Comparison of ENCODE assay signal across 2 cellular contexts in the genomic region with DNA sequence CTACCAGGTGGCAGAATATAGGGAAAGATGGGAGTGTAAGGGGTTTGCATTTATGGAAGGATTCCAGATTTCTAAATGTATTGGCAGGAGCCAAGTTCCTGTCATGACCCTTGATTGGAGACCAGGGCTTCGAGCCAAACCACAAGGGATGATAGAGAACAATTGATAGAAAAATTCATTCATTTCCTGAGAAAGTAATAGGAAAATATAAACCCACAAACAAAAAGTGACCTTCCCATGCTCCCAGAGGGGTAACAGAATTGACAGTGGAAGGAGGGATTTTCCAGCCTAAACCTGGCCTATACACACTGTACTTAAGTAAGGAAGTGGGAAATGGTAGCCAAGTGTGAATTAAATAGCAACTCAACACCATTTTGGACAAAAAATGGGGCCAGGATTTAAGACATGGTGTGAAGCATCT.
TF ChIP-seq lines count a peak whose summit lies in the region.

No MANE protein-coding gene starts in this region.

TF ChIP-seq in PFSK-1, 5 proteins besides CTCF, POLR2A, EP300 and RAD21:
- TF ChIP-seq FOXP2 (optimal IDR thresholded peaks at IDR 0.05; ENCODE audit: borderline replicate concordance, extremely low read depth, extremely low read length, insufficient read depth): no peak
- TF ChIP-seq, protein P1, sequence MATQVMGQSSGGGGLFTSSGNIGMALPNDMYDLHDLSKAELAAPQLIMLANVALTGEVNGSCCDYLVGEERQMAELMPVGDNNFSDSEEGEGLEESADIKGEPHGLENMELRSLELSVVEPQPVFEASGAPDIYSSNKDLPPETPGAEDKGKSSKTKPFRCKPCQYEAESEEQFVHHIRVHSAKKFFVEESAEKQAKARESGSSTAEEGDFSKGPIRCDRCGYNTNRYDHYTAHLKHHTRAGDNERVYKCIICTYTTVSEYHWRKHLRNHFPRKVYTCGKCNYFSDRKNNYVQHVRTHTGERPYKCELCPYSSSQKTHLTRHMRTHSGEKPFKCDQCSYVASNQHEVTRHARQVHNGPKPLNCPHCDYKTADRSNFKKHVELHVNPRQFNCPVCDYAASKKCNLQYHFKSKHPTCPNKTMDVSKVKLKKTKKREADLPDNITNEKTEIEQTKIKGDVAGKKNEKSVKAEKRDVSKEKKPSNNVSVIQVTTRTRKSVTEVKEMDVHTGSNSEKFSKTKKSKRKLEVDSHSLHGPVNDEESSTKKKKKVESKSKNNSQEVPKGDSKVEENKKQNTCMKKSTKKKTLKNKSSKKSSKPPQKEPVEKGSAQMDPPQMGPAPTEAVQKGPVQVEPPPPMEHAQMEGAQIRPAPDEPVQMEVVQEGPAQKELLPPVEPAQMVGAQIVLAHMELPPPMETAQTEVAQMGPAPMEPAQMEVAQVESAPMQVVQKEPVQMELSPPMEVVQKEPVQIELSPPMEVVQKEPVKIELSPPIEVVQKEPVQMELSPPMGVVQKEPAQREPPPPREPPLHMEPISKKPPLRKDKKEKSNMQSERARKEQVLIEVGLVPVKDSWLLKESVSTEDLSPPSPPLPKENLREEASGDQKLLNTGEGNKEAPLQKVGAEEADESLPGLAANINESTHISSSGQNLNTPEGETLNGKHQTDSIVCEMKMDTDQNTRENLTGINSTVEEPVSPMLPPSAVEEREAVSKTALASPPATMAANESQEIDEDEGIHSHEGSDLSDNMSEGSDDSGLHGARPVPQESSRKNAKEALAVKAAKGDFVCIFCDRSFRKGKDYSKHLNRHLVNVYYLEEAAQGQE (IDR thresholded peaks at IDR 0.05; ENCODE audit: insufficient read depth in 1 of 2, low read depth in 2 of 2, low read length in 2 of 2): no peak; a peak in 1 of 4 replicates
- 0 out of 2 replicates have a peak, but pooled peaks have one; percentile 42 for TF ChIP-seq SIN3A (IDR thresholded peaks at IDR 0.05; ENCODE audit: borderline replicate concordance, insufficient read depth, low read length)
- TF ChIP-seq POLR2AphosphoS5 (IDR thresholded peaks at IDR 0.05; ENCODE audit: low read depth, low read length): 0 out of 2 replicates have a peak, but pooled peaks have one; percentile 28
- TF ChIP-seq TAF1 (IDR thresholded peaks at IDR 0.05; ENCODE audit: borderline replicate concordance, insufficient read depth, low read length): no peak

TF ChIP-seq in endothelial cell of umbilical vein, 7 proteins besides CTCF, POLR2A, EP300 and RAD21:
- TF ChIP-seq MYC (IDR thresholded peaks at IDR 0.05; ENCODE audit: low read depth, low read length) (no peak), GATA2 (IDR thresholded peaks at IDR 0.05; ENCODE audit: insufficient read depth, insufficient read length, low read depth, low read length) (peak; percentile 72), FOS (IDR thresholded peaks at IDR 0.05; ENCODE audit: borderline replicate concordance, insufficient read depth, low read length) (peak; percentile 40), POLR2AphosphoS5 (IDR thresholded peaks at IDR 0.05; ENCODE audit: insufficient read depth, low read depth, low read length) (peak; percentile 59), JUN (IDR thresholded peaks at IDR 0.05; ENCODE audit: borderline replicate concordance, insufficient read depth, insufficient read length, low read depth) (peak; percentile 14)
